Comparison of ENCODE assay signal across 9 cellular contexts in genomic region chr3:72520690-72521308, GRCh38.
DNase-seq lines count a peak whose midpoint lies in the region; TF ChIP-seq lines count a peak whose summit lies in the region.
"Had no signal": no experiment of that assay in that cellular context is flagged by ENCODE, and none has a peak within 500 bp of the region (broad histone marks: within the 10 kb centered on the region; RNA-seq: fewer than 3 reads in every experiment).

No MANE protein-coding gene starts in this region.

- H3K4me2 ChIP-seq in OCI-LY3 (ENCODE audit: low read length) (peak overlapping the region; percentile 51), hepatocyte (no peak overlapping the region)

- WGBS in hepatocyte (ENCODE audit: low lambda C conversion rate, missing lambda C conversion rate), result 51% methylated on average over 8 of the region's 8 CpGs

- TF ChIP-seq CTCF in GM10266 (IDR thresholded peaks at IDR 0.05; ENCODE audit: control insufficient read depth, insufficient read depth, low read depth, missing control alignments) (no peak), OCI-LY3 (IDR thresholded peaks at IDR 0.05; ENCODE audit: low read depth, low read length) (no peak), hepatocyte (IDR thresholded peaks at IDR 0.05; ENCODE audit: poor library complexity) (no peak)

- H3K4me3 ChIP-seq in OCI-LY3 (ENCODE audit: low read length) (peak overlapping the region; percentile 19), hepatocyte (no peak overlapping the region)

- peaks cover 47% of the 10 kb centered on the region for H3K4me1 ChIP-seq in OCI-LY3 (ENCODE audit: low read length)
- H3K4me1 ChIP-seq in hepatocyte (ENCODE audit: insufficient read depth), result peaks cover 18% of the 10 kb centered on the region

- H3K9me3 ChIP-seq in OCI-LY3 (ENCODE audit: insufficient read depth, low read length), result no peaks in the 10 kb centered on the region
- no peaks in the 10 kb centered on the region for H3K9me3 ChIP-seq in hepatocyte (ENCODE audit: low read depth)

- H3K9ac ChIP-seq in OCI-LY3 (ENCODE audit: low read length), result peak overlapping the region; percentile 0; the same call in 1 of the 2 replicates

- H3K36me3 ChIP-seq in OCI-LY3 (replicated peaks; ENCODE audit: low read depth, low read length) (no peaks in the 10 kb centered on the region), hepatocyte (replicated peaks; ENCODE audit: insufficient read depth, low read depth) (no peaks in the 10 kb centered on the region)

- H4K20me1 ChIP-seq in OCI-LY3 (ENCODE audit: insufficient read depth, low read length) (no peaks in the 10 kb centered on the region), hepatocyte (ENCODE audit: insufficient read depth, poor library complexity, severe bottlenecking) (no peaks in the 10 kb centered on the region)

- H3K79me2 ChIP-seq in OCI-LY3 (ENCODE audit: low read length) (no peaks in the 10 kb centered on the region), hepatocyte (no peaks in the 10 kb centered on the region)

- H3K27ac ChIP-seq in OCI-LY3 (ENCODE audit: low read length) (peak overlapping the region; percentile 55), hepatocyte (peak overlapping the region; percentile 14)

- H3K27me3 ChIP-seq in OCI-LY3 (ENCODE audit: low read depth, low read length), result no peaks in the 10 kb centered on the region
- H3K27me3 ChIP-seq in hepatocyte, result no peaks in the 10 kb centered on the region

- H3K9me2 ChIP-seq in hepatocyte (replicated peaks; ENCODE audit: insufficient read depth), result no peaks in the 10 kb centered on the region

- peak; percentile 27 for DNase-seq in GM10266 (ENCODE audit: extremely low spot score)
- DNase-seq in H4 (ENCODE audit: low spot score), result peak; percentile 56
- DNase-seq in hepatocyte (ENCODE audit: low spot score), result peak; percentile 53
- no peak for DNase-seq in C1 segment of cervical spinal cord (lab: John Stamatoyannopoulos, UW)
- DNase-seq in middle frontal gyrus (ENCODE audit: extremely low spot score, low spot score), result no peak
- DNase-seq in SHP77 treated with DMSO at 0.1 percent for 48 hours (lab: John Stamatoyannopoulos, UW), result no peak
- DNase-seq in iPS-NIHi7 (ENCODE audit: extremely low spot score), result no peak
- DNase-seq: NCI-H82 had no signal

- H2AFZ ChIP-seq in OCI-LY3 (ENCODE audit: low read depth, low read length), result peak overlapping the region; percentile 6; the same call in 1 of the 2 replicates
- no peak overlapping the region for H2AFZ ChIP-seq in hepatocyte

Comparison
In these comparisons a context has a peak if more than half of its experiments do, and no peak if none do; other contexts are left out.
1. DNase-seq: peak in GM10266 (single experiment), H4 (single experiment) and hepatocyte (single experiment); none in C1 segment of cervical spinal cord (0 of 14), middle frontal gyrus (single experiment), SHP77 treated with DMSO at 0.1 percent for 48 hours (single experiment) and iPS-NIHi7 (single experiment).